ENCODE assay signal across 1 cellular context in the genomic region with DNA sequence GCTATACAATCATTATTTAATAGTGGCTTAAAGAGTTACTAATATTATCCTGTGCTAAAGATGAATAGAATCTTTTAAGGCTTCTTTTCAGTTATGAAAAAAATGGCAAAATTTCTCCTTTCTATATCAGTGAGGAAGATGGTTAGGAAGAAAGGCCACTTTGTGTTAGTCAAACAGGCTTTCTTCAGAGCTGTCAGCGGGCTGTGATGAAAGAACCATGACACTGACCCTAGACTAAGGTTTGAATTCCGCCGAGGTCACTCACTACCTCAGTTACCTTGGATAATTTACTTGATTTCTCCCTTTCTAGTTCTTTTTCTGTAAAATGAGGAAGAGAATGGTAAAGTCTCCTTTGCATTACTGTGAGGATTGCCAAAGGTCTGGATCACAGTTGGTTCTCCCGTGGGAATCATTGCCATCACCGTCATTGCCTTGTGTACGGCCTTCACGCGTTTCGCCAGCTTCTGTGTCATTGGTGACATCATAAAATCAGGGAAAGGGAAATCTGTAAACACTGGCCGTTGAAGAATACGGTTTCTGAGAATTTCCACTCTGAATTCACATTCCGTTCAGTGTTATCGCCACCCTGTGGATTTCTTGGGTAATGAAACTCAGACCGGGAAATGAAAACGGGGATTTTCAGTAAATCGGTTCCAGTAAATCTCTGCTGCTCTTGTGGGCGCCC.
TF ChIP-seq lines count a peak whose summit lies in the region.

No MANE protein-coding gene starts in this region.

TF ChIP-seq in HepG2, 621 proteins besides CTCF, POLR2A, EP300 and RAD21 (continued from another document and continues in another):
- TF ChIP-seq, protein P1, sequence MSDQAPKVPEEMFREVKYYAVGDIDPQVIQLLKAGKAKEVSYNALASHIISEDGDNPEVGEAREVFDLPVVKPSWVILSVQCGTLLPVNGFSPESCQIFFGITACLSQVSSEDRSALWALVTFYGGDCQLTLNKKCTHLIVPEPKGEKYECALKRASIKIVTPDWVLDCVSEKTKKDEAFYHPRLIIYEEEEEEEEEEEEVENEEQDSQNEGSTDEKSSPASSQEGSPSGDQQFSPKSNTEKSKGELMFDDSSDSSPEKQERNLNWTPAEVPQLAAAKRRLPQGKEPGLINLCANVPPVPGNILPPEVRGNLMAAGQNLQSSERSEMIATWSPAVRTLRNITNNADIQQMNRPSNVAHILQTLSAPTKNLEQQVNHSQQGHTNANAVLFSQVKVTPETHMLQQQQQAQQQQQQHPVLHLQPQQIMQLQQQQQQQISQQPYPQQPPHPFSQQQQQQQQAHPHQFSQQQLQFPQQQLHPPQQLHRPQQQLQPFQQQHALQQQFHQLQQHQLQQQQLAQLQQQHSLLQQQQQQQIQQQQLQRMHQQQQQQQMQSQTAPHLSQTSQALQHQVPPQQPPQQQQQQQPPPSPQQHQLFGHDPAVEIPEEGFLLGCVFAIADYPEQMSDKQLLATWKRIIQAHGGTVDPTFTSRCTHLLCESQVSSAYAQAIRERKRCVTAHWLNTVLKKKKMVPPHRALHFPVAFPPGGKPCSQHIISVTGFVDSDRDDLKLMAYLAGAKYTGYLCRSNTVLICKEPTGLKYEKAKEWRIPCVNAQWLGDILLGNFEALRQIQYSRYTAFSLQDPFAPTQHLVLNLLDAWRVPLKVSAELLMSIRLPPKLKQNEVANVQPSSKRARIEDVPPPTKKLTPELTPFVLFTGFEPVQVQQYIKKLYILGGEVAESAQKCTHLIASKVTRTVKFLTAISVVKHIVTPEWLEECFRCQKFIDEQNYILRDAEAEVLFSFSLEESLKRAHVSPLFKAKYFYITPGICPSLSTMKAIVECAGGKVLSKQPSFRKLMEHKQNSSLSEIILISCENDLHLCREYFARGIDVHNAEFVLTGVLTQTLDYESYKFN (CRISPR knock-in tag; conservative IDR thresholded peaks at IDR 0.05), result no peak
- TF ChIP-seq MTERF4 (CRISPR knock-in tag; IDR thresholded peaks at IDR 0.05) (no peak), ZIK1 (CRISPR knock-in tag; IDR thresholded peaks at IDR 0.05; ENCODE audit: borderline replicate concordance, low read depth) (no peak), ZNF256 (CRISPR knock-in tag; conservative IDR thresholded peaks at IDR 0.05) (no peak), ZNF431 (CRISPR knock-in tag; IDR thresholded peaks at IDR 0.05; ENCODE audit: borderline replicate concordance, low read depth) (no peak), ZNF124 (CRISPR knock-in tag; IDR thresholded peaks at IDR 0.05) (no peak), RBM22 (optimal IDR thresholded peaks at IDR 0.05; ENCODE audit: low read length) (no peak), ZNF879 (CRISPR knock-in tag; IDR thresholded peaks at IDR 0.05) (no peak), KLF15 (CRISPR knock-in tag; IDR thresholded peaks at IDR 0.05; ENCODE audit: borderline replicate concordance) (no peak), ZNF615 (CRISPR knock-in tag; IDR thresholded peaks at IDR 0.05; ENCODE audit: borderline replicate concordance) (no peak), JDP2 (CRISPR knock-in tag; IDR thresholded peaks at IDR 0.05; ENCODE audit: borderline replicate concordance) (no peak), ZNF329 (CRISPR knock-in tag; IDR thresholded peaks at IDR 0.05; ENCODE audit: low read depth) (no peak), YEATS4 (CRISPR knock-in tag; IDR thresholded peaks at IDR 0.05; ENCODE audit: borderline replicate concordance) (no peak), SRY (CRISPR knock-in tag; IDR thresholded peaks at IDR 0.05) (no peak), ZNF75D (CRISPR knock-in tag; IDR thresholded peaks at IDR 0.05; ENCODE audit: borderline replicate concordance) (no peak), ETV5 (CRISPR knock-in tag; IDR thresholded peaks at IDR 0.05; ENCODE audit: borderline replicate concordance) (peak; percentile 26; the same call in 1 of the 2 replicates), TFDP2 (CRISPR knock-in tag; IDR thresholded peaks at IDR 0.05) (no peak), MYNN (CRISPR knock-in tag; IDR thresholded peaks at IDR 0.05; ENCODE audit: low read depth) (no peak), TRIM24 (CRISPR knock-in tag; IDR thresholded peaks at IDR 0.05) (no peak), FLYWCH1 (CRISPR knock-in tag; IDR thresholded peaks at IDR 0.05) (no peak), ZNF746 (CRISPR knock-in tag; IDR thresholded peaks at IDR 0.05) (no peak), REST (IDR thresholded peaks at IDR 0.05; ENCODE audit: borderline replicate concordance in 1 of 2, low read depth in 1 of 2, low read length in 2 of 2) (no peak), JARID2 (CRISPR knock-in tag; IDR thresholded peaks at IDR 0.05; ENCODE audit: insufficient replicate concordance) (no peak), FOXK2 (IDR thresholded peaks at IDR 0.05) (no peak), CEBPG (CRISPR knock-in tag; IDR thresholded peaks at IDR 0.05) (no peak), PAF1 (CRISPR knock-in tag; IDR thresholded peaks at IDR 0.05) (no peak), TEAD3 (CRISPR knock-in tag; optimal IDR thresholded peaks at IDR 0.05; ENCODE audit: borderline replicate concordance) (peak; percentile 89), NFYB (CRISPR knock-in tag; IDR thresholded peaks at IDR 0.05) (no peak), NAIF1 (CRISPR knock-in tag; IDR thresholded peaks at IDR 0.05; ENCODE audit: borderline replicate concordance) (no peak), CCAR2 (optimal IDR thresholded peaks at IDR 0.05; ENCODE audit: low read depth, low read length) (no peak), WIZ (CRISPR knock-in tag; IDR thresholded peaks at IDR 0.05) (no peak), FOSL1 (CRISPR knock-in tag; IDR thresholded peaks at IDR 0.05; ENCODE audit: borderline replicate concordance) (no peak), HNRNPK (IDR thresholded peaks at IDR 0.05; ENCODE audit: low read depth, low read length, poor library complexity, severe bottlenecking) (no peak)
- TF ChIP-seq, protein P2, sequence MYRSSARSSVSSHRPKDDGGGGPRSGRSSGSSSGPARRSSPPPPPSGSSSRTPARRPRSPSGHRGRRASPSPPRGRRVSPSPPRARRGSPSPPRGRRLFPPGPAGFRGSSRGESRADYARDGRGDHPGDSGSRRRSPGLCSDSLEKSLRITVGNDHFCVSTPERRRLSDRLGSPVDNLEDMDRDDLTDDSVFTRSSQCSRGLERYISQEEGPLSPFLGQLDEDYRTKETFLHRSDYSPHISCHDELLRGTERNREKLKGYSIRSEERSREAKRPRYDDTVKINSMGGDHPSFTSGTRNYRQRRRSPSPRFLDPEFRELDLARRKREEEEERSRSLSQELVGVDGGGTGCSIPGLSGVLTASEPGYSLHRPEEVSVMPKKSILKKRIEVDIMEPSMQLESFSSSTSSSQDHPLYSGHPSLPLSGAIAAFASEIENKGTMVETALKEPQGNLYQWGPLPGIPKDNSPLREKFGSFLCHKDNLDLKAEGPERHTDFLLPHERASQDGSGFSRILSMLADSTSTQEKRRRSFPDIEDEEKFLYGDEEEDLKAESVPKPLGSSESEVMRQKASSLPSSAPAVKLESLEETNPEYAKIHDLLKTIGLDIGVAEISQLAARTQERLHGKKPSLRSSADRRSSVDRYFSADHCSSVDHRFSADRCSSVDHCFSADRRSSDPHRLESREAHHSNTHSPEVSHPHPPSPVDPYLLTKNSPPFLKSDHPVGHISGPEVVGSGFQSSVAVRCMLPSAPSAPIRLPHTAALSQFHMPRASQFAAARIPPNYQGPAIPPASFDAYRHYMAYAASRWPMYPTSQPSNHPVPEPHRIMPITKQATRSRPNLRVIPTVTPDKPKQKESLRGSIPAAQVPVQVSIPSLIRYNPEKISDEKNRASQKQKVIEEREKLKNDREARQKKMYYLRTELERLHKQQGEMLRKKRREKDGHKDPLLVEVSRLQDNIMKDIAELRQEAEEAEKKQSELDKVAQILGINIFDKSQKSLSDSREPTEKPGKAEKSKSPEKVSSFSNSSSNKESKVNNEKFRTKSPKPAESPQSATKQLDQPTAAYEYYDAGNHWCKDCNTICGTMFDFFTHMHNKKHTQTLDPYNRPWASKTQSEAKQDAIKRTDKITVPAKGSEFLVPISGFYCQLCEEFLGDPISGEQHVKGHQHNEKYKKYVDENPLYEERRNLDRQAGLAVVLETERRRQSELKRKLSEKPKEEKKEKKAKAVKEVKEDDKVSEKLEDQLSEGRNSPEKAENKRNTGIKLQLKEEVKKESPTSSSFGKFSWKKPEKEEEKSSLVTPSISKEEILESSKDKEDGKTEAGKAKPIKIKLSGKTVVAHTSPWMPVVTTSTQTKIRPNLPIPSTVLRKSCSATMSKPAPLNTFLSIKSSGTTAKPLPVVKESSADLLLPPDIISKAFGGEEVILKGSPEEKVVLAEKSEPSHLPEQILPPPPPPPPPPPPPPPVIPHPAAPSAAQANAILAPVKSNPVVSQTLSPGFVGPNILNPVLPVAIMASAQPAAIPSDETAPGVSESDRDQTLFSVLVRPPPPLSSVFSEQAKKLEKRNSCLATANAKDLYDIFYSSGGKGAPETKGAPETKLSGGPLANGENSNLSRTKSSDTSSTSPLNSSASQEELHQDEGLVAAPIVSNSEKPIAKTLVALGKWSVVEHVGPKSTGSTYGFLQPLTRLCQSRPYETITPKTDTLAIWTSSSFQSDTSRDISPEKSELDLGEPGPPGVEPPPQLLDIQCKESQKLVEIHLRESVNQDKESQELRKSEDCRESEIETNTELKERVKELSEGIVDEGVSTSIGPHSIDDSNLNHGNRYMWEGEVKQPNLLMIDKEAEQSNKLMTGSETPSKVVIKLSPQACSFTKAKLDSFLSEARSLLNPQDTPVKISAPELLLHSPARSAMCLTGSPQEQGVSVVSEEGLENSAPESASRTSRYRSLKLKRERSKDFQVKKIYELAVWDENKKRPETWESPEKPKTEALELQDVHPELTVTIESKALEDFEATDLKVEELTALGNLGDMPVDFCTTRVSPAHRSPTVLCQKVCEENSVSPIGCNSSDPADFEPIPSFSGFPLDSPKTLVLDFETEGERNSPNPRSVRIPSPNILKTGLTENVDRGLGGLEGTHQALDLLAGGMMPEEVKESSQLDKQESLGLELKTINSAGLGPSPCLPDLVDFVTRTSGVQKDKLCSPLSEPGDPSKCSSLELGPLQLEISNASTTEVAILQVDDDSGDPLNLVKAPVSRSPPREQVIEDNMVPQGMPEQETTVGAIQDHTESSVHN (CRISPR knock-in tag; IDR thresholded peaks at IDR 0.05), result no peak
- TF ChIP-seq, protein P3, sequence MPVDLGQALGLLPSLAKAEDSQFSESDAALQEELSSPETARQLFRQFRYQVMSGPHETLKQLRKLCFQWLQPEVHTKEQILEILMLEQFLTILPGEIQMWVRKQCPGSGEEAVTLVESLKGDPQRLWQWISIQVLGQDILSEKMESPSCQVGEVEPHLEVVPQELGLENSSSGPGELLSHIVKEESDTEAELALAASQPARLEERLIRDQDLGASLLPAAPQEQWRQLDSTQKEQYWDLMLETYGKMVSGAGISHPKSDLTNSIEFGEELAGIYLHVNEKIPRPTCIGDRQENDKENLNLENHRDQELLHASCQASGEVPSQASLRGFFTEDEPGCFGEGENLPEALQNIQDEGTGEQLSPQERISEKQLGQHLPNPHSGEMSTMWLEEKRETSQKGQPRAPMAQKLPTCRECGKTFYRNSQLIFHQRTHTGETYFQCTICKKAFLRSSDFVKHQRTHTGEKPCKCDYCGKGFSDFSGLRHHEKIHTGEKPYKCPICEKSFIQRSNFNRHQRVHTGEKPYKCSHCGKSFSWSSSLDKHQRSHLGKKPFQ (CRISPR knock-in tag; IDR thresholded peaks at IDR 0.05; ENCODE audit: insufficient replicate concordance), result no peak
- TF ChIP-seq, protein P4, sequence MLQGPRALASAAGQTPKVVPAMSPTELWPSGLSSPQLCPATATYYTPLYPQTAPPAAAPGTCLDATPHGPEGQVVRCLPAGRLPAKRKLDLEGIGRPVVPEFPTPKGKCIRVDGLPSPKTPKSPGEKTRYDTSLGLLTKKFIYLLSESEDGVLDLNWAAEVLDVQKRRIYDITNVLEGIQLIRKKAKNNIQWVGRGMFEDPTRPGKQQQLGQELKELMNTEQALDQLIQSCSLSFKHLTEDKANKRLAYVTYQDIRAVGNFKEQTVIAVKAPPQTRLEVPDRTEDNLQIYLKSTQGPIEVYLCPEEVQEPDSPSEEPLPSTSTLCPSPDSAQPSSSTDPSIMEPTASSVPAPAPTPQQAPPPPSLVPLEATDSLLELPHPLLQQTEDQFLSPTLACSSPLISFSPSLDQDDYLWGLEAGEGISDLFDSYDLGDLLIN (CRISPR knock-in tag; IDR thresholded peaks at IDR 0.05; ENCODE audit: borderline replicate concordance), result no peak
